Comparison of ENCODE assay signal across 18 cellular contexts in genomic region chr3:144431134-144431533, GRCh38.
DNase-seq lines count a peak whose midpoint lies in the region; ATAC-seq lines count a peak whose summit lies in the region.
"Had no signal": no experiment of that assay in that cellular context is flagged by ENCODE, and none has a peak within 500 bp of the region (broad histone marks: within the 10 kb centered on the region; RNA-seq: fewer than 3 reads in every experiment).

No MANE protein-coding gene starts in this region.

- DNase-seq in ecto neural progenitor cell (ENCODE audit: low spot score) (no peak), AG08396 (ENCODE audit: low spot score) (no peak), DMS114 treated with DMSO at 0.1 percent for 48 hours (lab: John Stamatoyannopoulos, UW; ENCODE audit: unreplicated experiment) (no peak)
- DNase-seq in activated CD4-positive, CD25-positive, alpha-beta regulatory T cell (lab: John Stamatoyannopoulos, UW): no peak
- DNase-seq: activated CD4-positive, alpha-beta T cell treated with anti-CD3 and anti-CD28 coated beads for 1 hour; activated CD8-positive, alpha-beta memory T cell treated with anti-CD3 and anti-CD28 coated beads, Interleukin-2, amount 50 U/mL, for 48 hours; activated naive CD4-positive, alpha-beta T cell treated with anti-CD3 and anti-CD28 coated beads for 36 hours; DMS153; heart left ventricle; kidney; mesendoderm; T-helper 2 cell had no signal

- ATAC-seq in GM19023 (IDR thresholded peaks at IDR 0.05; ENCODE audit: unreplicated experiment) (peak; percentile 46), GM21717 (IDR thresholded peaks at IDR 0.05; ENCODE audit: unreplicated experiment) (peak; percentile 59), HG03025 (IDR thresholded peaks at IDR 0.05; ENCODE audit: low FRiP score, unreplicated experiment) (peak; percentile 48), HG03575 (IDR thresholded peaks at IDR 0.05; ENCODE audit: extremely low read depth, insufficient number of reproducible peaks, low FRiP score, unreplicated experiment) (peak; percentile 37)
- ATAC-seq: esophagus mucosa, heart left ventricle, Right ventricle myocardium inferior had no signal
